In the genomic region with DNA sequence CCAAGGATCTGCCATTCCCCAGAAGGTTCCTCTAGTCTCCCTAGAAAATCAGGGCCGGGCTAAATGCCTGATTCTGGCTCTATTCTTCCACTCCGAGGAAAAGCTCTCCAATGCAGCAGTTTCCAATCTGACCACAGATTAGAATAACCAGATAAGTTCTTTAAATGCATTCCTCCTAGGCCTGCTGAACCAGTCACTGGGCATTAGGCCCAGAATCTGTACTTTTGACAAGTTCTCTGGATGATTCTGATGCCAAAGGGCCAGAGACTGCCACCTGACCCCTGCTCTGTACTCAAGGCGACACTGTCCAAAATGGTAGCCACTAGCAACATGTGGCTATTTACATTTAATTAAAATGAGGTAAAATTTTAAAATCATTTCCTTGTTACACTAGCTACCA, we compare ENCODE assay signal across 12 cellular contexts. TPM values are rescaled to one million over a fixed set of nuclear protein-coding genes. Genes with fewer than 3 reads are reported as not detected.
DNase-seq lines count a peak whose midpoint lies in the region; ATAC-seq, FAIRE-seq and TF ChIP-seq lines count a peak whose summit lies in the region.
"Had no signal": no experiment of that assay in that cellular context is flagged by ENCODE, and none has a peak within 500 bp of the region (broad histone marks: within the 10 kb centered on the region; RNA-seq: fewer than 3 reads in every experiment).

No MANE protein-coding gene starts in this region.

- H3K4me2 ChIP-seq in keratinocyte (ENCODE audit: control insufficient read depth, extremely low read depth, insufficient read depth, low read depth, low read length): peak overlapping the region; percentile 47

- no peaks in the 10 kb centered on the region for H3K9me3 ChIP-seq in keratinocyte (ENCODE audit: control insufficient read depth, low read depth, low read length)
- no peaks in the 10 kb centered on the region for H3K9me3 ChIP-seq in suprapubic skin

- H2AFZ ChIP-seq in keratinocyte (ENCODE audit: control insufficient read depth, low read length): no peak overlapping the region

- TF ChIP-seq CTCF in keratinocyte (optimal IDR thresholded peaks at IDR 0.05 in 1 of 3, IDR thresholded peaks at IDR 0.05 in 1 of 3, conservative IDR thresholded peaks at IDR 0.05 in 1 of 3; ENCODE audit: extremely low read depth in 1 of 3, insufficient read depth in 2 of 3, low read length in 3 of 3): no peak
- no peak for TF ChIP-seq CTCF in suprapubic skin (IDR thresholded peaks at IDR 0.05)

- peaks cover 80% of the 10 kb centered on the region for H3K79me2 ChIP-seq in keratinocyte (ENCODE audit: control insufficient read depth, insufficient read depth, low read length)

- no peak for TF ChIP-seq EP300 in suprapubic skin (IDR thresholded peaks at IDR 0.05)

- dilution Hi-C loops in keratinocyte (cut with MboI; ENCODE audit: extremely low pct_ligation_motif_present, low sequenced_read_pairs): no loop called here

- H3K27ac ChIP-seq in keratinocyte (ENCODE audit: control insufficient read depth, insufficient read depth, low read length) (peak overlapping the region; percentile 45), suprapubic skin (peak overlapping the region; percentile 72)

- H3K9me1 ChIP-seq in keratinocyte (ENCODE audit: control insufficient read depth, extremely low read depth, insufficient read depth, low read length): peaks cover 17% of the 10 kb centered on the region

- peaks cover 65% of the 10 kb centered on the region for H3K4me1 ChIP-seq in keratinocyte (ENCODE audit: control insufficient read depth, extremely low read depth, insufficient read depth, low read length)
- peaks cover 96% of the 10 kb centered on the region for H3K4me1 ChIP-seq in suprapubic skin

- H3K27me3 ChIP-seq in keratinocyte (ENCODE audit: control insufficient read depth, extremely low read depth, insufficient read depth, low read length) (no peaks in the 10 kb centered on the region), suprapubic skin (no peaks in the 10 kb centered on the region)

- peaks cover 14 to 33% of the 10 kb centered on the region in 2 experiments for H3K36me3 ChIP-seq in keratinocyte (ENCODE audit: control insufficient read depth in 2 of 2, extremely low read depth in 1 of 2, insufficient read depth in 2 of 2, low read length in 2 of 2)
- H3K36me3 ChIP-seq in suprapubic skin: no peaks in the 10 kb centered on the region

- H3K4me3 ChIP-seq in keratinocyte (ENCODE audit: control insufficient read depth in 2 of 3, extremely low read depth in 1 of 3, insufficient read depth in 2 of 3, low read depth in 1 of 3, low read length in 3 of 3) (no peak overlapping the region), suprapubic skin (no peak overlapping the region)

- no peak for ATAC-seq in GM19035 (IDR thresholded peaks at IDR 0.05; ENCODE audit: unreplicated experiment)
- ATAC-seq: WTC11 had no signal

- 33% methylated on average over 3 of the region's 3 CpGs for WGBS in suprapubic skin

- FAIRE-seq in keratinocyte (lab: Jason Lieb, UNC): peak; percentile 17
- FAIRE-seq: A204.1 had no signal

- peaks cover 4% of the 10 kb centered on the region for H4K20me1 ChIP-seq in keratinocyte (ENCODE audit: control insufficient read depth, extremely low read depth, insufficient read depth, low read length)

- H3K9ac ChIP-seq in keratinocyte (ENCODE audit: control insufficient read depth, extremely low read depth, insufficient read depth, low read length): no peak overlapping the region

- DNase-seq in DMS53 (lab: John Stamatoyannopoulos, UW): peak; percentile 34
- no peak for DNase-seq in DMS53 treated with DMSO at 0.1 percent for 48 hours (lab: John Stamatoyannopoulos, UW; ENCODE audit: unreplicated experiment)
- DNase-seq in astrocyte of the hippocampus (ENCODE audit: low read depth, low spot score): peak; percentile 95
- no peak for DNase-seq in keratinocyte (ENCODE audit: low read depth, low spot score)
- no peak for DNase-seq in suprapubic skin (ENCODE audit: low spot score in 2 of 2)
- DNase-seq in effector CD8-positive, alpha-beta T cell (lab: John Stamatoyannopoulos, UW): no peak
- DNase-seq in HuH-7.5 (ENCODE audit: low spot score): no peak
- DNase-seq: glutamatergic neuron, Kasumi-1 had no signal

- TF ChIP-seq POLR2A in suprapubic skin (IDR thresholded peaks at IDR 0.05): no peak

RNA-seq across cellular contexts. Expression of a gene that starts 22.3 kb away (rescaled TPM):
- 6.5 to 8.3 TPM (median 7.1 TPM) in 3 replicates for polyA plus RNA-seq in keratinocyte
- polyA plus RNA-seq in keratinocyte (2011; ENCODE audit: low read depth): 2.8 TPM
- 3.2 and 4.9 TPM in 2 replicates for polyA plus RNA-seq in keratinocyte (2011; cell fraction: cytosol; rRNA removed)
- polyA plus RNA-seq in keratinocyte (2011; cell fraction: nucleus; rRNA removed): 16.6 and 20.8 TPM in 2 replicates
- 3.3 and 5.9 TPM in 2 replicates for polyA plus RNA-seq in keratinocyte (2012; ENCODE audit: low replicate concordance)
- polyA minus RNA-seq in keratinocyte: 5.0 to 7.3 TPM (median 6.0 TPM) in 3 replicates
- 2.5 TPM for polyA minus RNA-seq in keratinocyte (2011; cell fraction: cytosol; rRNA and poly(A)+ RNA removed)
- polyA minus RNA-seq in keratinocyte (2011; cell fraction: nucleus; rRNA and poly(A)+ RNA removed): 7.8 and 10.7 TPM in 2 replicates
- total RNA-seq in suprapubic skin: 10 to 100 TPM in 3 of 4 donors, 1 to 10 TPM in 1; 9.6 to 14.4 (median 11.9) TPM

RNA-seq across cellular contexts. Expression of a gene that starts 32.6 kb away (rescaled TPM):
- 0.05 TPM in 1 of 3 replicates, not detected in the others for polyA plus RNA-seq in keratinocyte
- not detected for polyA plus RNA-seq in keratinocyte (2011; ENCODE audit: low read depth)
- polyA plus RNA-seq in keratinocyte (2011; cell fraction: cytosol; rRNA removed): not detected in 2 replicates
- 0.07 TPM in 1 of 2 replicates, not detected in the other for polyA plus RNA-seq in keratinocyte (2011; cell fraction: nucleus; rRNA removed)
- polyA plus RNA-seq in keratinocyte (2012; ENCODE audit: low replicate concordance): not detected in 2 replicates
- not detected in 3 replicates for polyA minus RNA-seq in keratinocyte
- not detected for polyA minus RNA-seq in keratinocyte (2011; cell fraction: cytosol; rRNA and poly(A)+ RNA removed)
- not detected in 2 replicates for polyA minus RNA-seq in keratinocyte (2011; cell fraction: nucleus; rRNA and poly(A)+ RNA removed)
- total RNA-seq in suprapubic skin: not detected

Comparison
In these comparisons a context has a peak if more than half of its experiments do, and no peak if none do; other contexts are left out.
1. DNase-seq: peak in DMS53 (single experiment) and astrocyte of the hippocampus (single experiment); none in DMS53 treated with DMSO at 0.1 percent for 48 hours (single experiment), keratinocyte (single experiment), suprapubic skin (0 of 2), effector CD8-positive, alpha-beta T cell (single experiment) and HuH-7.5 (single experiment).